30 cellular contexts compared by ENCODE assay signal in the genomic region with DNA sequence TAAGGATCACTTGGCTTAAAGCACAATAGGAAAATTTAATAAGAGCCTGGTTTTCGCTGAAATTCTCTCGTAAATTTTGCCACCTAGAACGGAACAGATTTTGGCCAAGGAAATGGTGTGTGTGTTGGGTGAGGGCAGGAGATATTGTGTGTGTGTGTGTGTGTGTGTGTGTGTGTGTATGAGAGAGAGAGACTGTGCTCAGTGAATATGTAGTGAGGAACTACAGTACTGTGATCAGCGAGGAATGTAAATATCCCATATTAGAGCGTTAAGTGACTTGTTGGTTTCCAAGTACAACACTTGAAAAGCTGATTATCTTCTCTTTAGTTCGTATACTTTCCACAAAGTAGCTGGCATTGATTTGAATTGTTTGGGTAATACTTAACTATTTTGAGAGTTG.
"Had no signal": no experiment of that assay in that cellular context is flagged by ENCODE, and none has a peak within 500 bp of the region (broad histone marks: within the 10 kb centered on the region; RNA-seq: fewer than 3 reads in every experiment).

No MANE protein-coding gene starts in this region.

- H3K27me3 ChIP-seq: brain microvascular endothelial cell, esophagus muscularis mucosa had no signal

- H3K4me3 ChIP-seq: coronary artery, esophagus muscularis mucosa had no signal

- H3K36me3 ChIP-seq: brain microvascular endothelial cell, esophagus muscularis mucosa, WERI-Rb-1 had no signal

- DNase-seq: activated B cell treated with CpG ODN at 0.5 μM for 24 hours; activated CD4-positive, alpha-beta T cell treated with anti-CD3 and anti-CD28 coated beads for 48 hours; activated CD4-positive, alpha-beta T cell treated with anti-CD3 and anti-CD28 coated beads, Interleukin-2, amount 50 U/mL, for 1 hour; activated CD4-positive, alpha-beta T cell treated with anti-CD3 and anti-CD28 coated beads, Interleukin-2, amount 50 U/mL, for 48 hours; activated CD8-positive, alpha-beta memory T cell treated with anti-CD3 and anti-CD28 coated beads for 24 hours; activated CD8-positive, alpha-beta T cell treated with anti-CD3 and anti-CD28 coated beads for 36 hours; activated effector memory CD4-positive, alpha-beta T cell treated with Interleukin-2 at 50 U/mL for 16 hours; activated gamma-delta T cell treated with Interleukin-2 at 50 U/mL for 16 hours; activated naive CD4-positive, alpha-beta T cell treated with anti-CD3 and anti-CD28 coated beads, Interleukin-2, amount 50 U/mL, for 16 hours; activated naive CD4-positive, alpha-beta T cell treated with Interleukin-2 at 50 U/mL for 16 hours; activated T-cell treated with anti-CD3 and anti-CD28 coated beads, Interleukin-2, amount 50 U/mL, for 4 hours; amniotic stem cell; anterior cingulate cortex; brain microvascular endothelial cell; dermis blood vessel endothelial cell; effector CD4-positive, alpha-beta T cell; effector memory CD8-positive, alpha-beta T cell; erythroblast; foreskin fibroblast; head of caudate nucleus; T-cell; T-helper 9 cell; WERI-Rb-1 had no signal

- H3K4me1 ChIP-seq: esophagus muscularis mucosa had no signal

- ATAC-seq: activated CD4-positive, CD25-positive, alpha-beta regulatory T cell treated with anti-CD3 and anti-CD28 coated beads, Interleukin-2, amount 50 U/mL, for 24 hours; activated CD8-positive, alpha-beta T cell treated with anti-CD3 and anti-CD28 coated beads for 36 hours; activated T-cell treated with anti-CD3 and anti-CD28 coated beads, Interleukin-2, amount 50 U/mL, for 4 hours; activated T-helper 17 cell treated with anti-CD3 and anti-CD28 coated beads, Interleukin-2, amount 50 U/mL, for 72 hours; effector memory CD8-positive, alpha-beta T cell; T-cell had no signal

- H3K9me3 ChIP-seq: esophagus muscularis mucosa had no signal

- FAIRE-seq: astrocyte, bronchial epithelial cell, frontal cortex had no signal

- H3K27ac ChIP-seq: brain microvascular endothelial cell, coronary artery, esophagus muscularis mucosa, WERI-Rb-1 had no signal
